ENCODE assay signal across 8 cellular contexts in the genomic region with DNA sequence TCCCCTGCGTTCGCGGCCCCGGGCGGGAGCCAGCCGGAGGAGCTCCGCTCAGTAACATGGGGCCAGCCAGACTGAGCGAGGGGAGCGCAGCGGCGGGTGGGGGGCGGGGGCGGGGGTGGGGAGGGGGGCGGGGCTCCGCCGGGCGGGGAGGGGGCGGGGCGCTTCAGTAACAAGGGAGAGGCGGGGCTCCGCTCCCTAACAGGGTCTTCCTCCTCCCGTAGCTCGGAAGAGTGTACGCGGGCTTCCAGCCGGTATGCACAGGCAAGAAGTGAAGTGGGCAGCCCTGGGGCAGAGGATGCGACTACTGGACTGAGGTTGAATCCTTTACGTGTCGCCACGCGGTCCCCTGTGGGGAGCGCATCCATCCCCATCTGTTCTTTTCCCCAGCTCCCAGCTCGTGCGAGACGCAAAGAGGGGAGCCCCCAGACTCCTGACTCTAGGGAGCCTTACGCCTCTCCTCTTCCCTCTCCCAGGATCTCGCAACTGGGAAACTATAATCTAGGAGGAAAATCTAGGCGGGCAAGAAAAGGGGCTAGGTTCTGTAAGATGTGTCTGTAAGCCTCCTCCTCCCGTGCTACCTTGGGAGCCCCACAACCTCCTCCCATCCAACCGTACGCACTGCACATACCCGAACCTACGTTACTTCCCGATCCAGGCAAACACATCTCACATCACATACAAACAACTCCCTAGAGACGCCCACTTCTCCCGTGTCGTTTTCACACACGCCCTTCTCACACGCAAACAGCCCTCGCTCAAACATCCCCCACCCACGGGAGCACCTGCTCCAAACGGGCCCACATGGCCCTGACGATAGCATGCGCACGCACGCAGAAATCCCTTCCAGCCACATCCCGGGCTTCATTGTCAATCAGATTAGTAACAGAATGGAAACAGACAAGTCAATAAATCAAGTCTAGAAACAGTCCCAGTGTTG. TPM values are rescaled to one million over a fixed set of nuclear protein-coding genes. Genes with fewer than 3 reads are reported as not detected.
A peak's percentile ranks its signal among the peaks of the same experiment; 100 is the strongest.
DNase-seq lines count a peak whose midpoint lies in the region; ATAC-seq and TF ChIP-seq lines count a peak whose summit lies in the region.

A gene with protein sequence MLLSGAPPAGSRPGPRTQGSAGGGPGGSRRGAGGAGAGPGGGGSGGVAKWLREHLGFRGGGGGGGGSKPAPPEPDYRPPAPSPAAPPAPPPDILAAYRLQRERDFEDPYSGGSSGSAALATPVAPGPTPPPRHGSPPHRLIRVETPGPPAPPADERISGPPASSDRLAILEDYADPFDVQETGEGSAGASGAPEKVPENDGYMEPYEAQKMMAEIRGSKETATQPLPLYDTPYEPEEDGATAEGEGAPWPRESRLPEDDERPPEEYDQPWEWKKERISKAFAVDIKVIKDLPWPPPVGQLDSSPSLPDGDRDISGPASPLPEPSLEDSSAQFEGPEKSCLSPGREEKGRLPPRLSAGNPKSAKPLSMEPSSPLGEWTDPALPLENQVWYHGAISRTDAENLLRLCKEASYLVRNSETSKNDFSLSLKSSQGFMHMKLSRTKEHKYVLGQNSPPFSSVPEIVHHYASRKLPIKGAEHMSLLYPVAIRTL (minus strand): TSS at position 73 of the 937 bp plus-strand sequence. CDS start 15 bp downstream, at position 58.

- POLR2A ChIA-PET in WTC11 (lab: Charles Lee), result interaction anchor here (0.5 to 2.9 kb wide), 5 partner anchors 9 to 215 kb away, joined by 4 to 23 read pairs (median 6); a partner anchor contains a TSS

- peak within 1 kb of the TSS; percentile 91 for H3K4me3 Mint-ChIP-seq in WTC11

- H3K27ac Mint-ChIP-seq in WTC11, result no peak within 1 kb of the TSS; the same call in 1 of the 2 replicates

- H3K27me3 Mint-ChIP-seq in WTC11 (ENCODE audit: low read depth), result peaks cover 34% of the 10 kb centered on the region

- H3K36me3 Mint-ChIP-seq in WTC11, result no peaks in the 10 kb centered on the region

- H3K27ac ChIP-seq in caudate nucleus (ENCODE audit: low read depth, low read length), result peak within 1 kb of the TSS; percentile 18

- CTCF ChIA-PET in WTC11 (lab: Charles Lee), result interaction anchor here (0.5 to 3.5 kb wide), 12 partner anchors 8 to 212 kb away, joined by 3 to 36 read pairs (median 6); no protein-coding TSS in a partner anchor

- H3K9me3 Mint-ChIP-seq in WTC11, result no peaks in the 10 kb centered on the region

- peak; percentile 77 for ATAC-seq in WTC11
- no peak for ATAC-seq in HG02884 (IDR thresholded peaks at IDR 0.05; ENCODE audit: unreplicated experiment)
- ATAC-seq in HG03439 (IDR thresholded peaks at IDR 0.05; ENCODE audit: unreplicated experiment), result no peak

- no peak for TF ChIP-seq CTCF in WTC11 (IDR thresholded peaks at IDR 0.05)

- DNase-seq in NCI-H1105 (lab: John Stamatoyannopoulos, UW) (peak; percentile 25), WTC11 (ENCODE audit: low spot score) (peak; percentile 69), caudate nucleus (lab: John Stamatoyannopoulos, UW) (peak in 48 of 61 donors; percentile 14 to 86 (median 50)), left kidney (ENCODE audit: low read depth, low spot score) (peak; percentile 92)
- peak; percentile 80 to 85 for DNase-seq in stimulated activated CD4-positive, alpha-beta T cell treated with anti-CD3 and anti-CD28 coated beads, Interleukin-2, amount 100 ng/mL, for 24 hours

- peaks cover 40% of the 10 kb centered on the region for H3K4me1 Mint-ChIP-seq in WTC11

- peak; percentile 40 for TF ChIP-seq POLR2A in GM15510 (IDR thresholded peaks at IDR 0.05; ENCODE audit: borderline replicate concordance, extremely low read depth, insufficient read length)

TF ChIP-seq in WTC11, 78 proteins besides CTCF, POLR2A, EP300 and RAD21 (continues in another document):
- TF ChIP-seq TEAD4 (CRISPR knock-in tag; IDR thresholded peaks at IDR 0.05) (no peak), ZNF317 (CRISPR knock-in tag; IDR thresholded peaks at IDR 0.05; ENCODE audit: borderline replicate concordance, low read depth) (no peak), JUN (CRISPR knock-in tag; IDR thresholded peaks at IDR 0.05) (no peak), OVOL2 (CRISPR knock-in tag; IDR thresholded peaks at IDR 0.05; ENCODE audit: borderline replicate concordance) (no peak), NR3C1 (CRISPR knock-in tag; conservative IDR thresholded peaks at IDR 0.05; ENCODE audit: low read depth) (no peak), FOXP1 (CRISPR knock-in tag; IDR thresholded peaks at IDR 0.05; ENCODE audit: borderline replicate concordance) (no peak), NFYB (CRISPR knock-in tag; conservative IDR thresholded peaks at IDR 0.05; ENCODE audit: low read depth) (no peak)
- TF ChIP-seq, protein P1, sequence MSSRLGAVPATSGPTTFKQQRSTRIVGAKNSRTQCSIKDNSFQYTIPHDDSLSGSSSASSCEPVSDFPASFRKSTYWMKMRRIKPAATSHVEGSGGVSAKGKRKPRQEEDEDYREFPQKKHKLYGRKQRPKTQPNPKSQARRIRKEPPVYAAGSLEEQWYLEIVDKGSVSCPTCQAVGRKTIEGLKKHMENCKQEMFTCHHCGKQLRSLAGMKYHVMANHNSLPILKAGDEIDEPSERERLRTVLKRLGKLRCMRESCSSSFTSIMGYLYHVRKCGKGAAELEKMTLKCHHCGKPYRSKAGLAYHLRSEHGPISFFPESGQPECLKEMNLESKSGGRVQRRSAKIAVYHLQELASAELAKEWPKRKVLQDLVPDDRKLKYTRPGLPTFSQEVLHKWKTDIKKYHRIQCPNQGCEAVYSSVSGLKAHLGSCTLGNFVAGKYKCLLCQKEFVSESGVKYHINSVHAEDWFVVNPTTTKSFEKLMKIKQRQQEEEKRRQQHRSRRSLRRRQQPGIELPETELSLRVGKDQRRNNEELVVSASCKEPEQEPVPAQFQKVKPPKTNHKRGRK (CRISPR knock-in tag; IDR thresholded peaks at IDR 0.05; ENCODE audit: borderline replicate concordance), result no peak
- TF ChIP-seq, protein P2, sequence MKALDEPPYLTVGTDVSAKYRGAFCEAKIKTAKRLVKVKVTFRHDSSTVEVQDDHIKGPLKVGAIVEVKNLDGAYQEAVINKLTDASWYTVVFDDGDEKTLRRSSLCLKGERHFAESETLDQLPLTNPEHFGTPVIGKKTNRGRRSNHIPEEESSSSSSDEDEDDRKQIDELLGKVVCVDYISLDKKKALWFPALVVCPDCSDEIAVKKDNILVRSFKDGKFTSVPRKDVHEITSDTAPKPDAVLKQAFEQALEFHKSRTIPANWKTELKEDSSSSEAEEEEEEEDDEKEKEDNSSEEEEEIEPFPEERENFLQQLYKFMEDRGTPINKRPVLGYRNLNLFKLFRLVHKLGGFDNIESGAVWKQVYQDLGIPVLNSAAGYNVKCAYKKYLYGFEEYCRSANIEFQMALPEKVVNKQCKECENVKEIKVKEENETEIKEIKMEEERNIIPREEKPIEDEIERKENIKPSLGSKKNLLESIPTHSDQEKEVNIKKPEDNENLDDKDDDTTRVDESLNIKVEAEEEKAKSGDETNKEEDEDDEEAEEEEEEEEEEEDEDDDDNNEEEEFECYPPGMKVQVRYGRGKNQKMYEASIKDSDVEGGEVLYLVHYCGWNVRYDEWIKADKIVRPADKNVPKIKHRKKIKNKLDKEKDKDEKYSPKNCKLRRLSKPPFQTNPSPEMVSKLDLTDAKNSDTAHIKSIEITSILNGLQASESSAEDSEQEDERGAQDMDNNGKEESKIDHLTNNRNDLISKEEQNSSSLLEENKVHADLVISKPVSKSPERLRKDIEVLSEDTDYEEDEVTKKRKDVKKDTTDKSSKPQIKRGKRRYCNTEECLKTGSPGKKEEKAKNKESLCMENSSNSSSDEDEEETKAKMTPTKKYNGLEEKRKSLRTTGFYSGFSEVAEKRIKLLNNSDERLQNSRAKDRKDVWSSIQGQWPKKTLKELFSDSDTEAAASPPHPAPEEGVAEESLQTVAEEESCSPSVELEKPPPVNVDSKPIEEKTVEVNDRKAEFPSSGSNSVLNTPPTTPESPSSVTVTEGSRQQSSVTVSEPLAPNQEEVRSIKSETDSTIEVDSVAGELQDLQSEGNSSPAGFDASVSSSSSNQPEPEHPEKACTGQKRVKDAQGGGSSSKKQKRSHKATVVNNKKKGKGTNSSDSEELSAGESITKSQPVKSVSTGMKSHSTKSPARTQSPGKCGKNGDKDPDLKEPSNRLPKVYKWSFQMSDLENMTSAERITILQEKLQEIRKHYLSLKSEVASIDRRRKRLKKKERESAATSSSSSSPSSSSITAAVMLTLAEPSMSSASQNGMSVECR (CRISPR knock-in tag; IDR thresholded peaks at IDR 0.05; ENCODE audit: borderline replicate concordance), result no peak
- TF ChIP-seq, protein P3, sequence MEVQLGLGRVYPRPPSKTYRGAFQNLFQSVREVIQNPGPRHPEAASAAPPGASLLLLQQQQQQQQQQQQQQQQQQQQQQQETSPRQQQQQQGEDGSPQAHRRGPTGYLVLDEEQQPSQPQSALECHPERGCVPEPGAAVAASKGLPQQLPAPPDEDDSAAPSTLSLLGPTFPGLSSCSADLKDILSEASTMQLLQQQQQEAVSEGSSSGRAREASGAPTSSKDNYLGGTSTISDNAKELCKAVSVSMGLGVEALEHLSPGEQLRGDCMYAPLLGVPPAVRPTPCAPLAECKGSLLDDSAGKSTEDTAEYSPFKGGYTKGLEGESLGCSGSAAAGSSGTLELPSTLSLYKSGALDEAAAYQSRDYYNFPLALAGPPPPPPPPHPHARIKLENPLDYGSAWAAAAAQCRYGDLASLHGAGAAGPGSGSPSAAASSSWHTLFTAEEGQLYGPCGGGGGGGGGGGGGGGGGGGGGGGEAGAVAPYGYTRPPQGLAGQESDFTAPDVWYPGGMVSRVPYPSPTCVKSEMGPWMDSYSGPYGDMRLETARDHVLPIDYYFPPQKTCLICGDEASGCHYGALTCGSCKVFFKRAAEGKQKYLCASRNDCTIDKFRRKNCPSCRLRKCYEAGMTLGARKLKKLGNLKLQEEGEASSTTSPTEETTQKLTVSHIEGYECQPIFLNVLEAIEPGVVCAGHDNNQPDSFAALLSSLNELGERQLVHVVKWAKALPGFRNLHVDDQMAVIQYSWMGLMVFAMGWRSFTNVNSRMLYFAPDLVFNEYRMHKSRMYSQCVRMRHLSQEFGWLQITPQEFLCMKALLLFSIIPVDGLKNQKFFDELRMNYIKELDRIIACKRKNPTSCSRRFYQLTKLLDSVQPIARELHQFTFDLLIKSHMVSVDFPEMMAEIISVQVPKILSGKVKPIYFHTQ (CRISPR knock-in tag; IDR thresholded peaks at IDR 0.05), result no peak
- TF ChIP-seq, protein P4, sequence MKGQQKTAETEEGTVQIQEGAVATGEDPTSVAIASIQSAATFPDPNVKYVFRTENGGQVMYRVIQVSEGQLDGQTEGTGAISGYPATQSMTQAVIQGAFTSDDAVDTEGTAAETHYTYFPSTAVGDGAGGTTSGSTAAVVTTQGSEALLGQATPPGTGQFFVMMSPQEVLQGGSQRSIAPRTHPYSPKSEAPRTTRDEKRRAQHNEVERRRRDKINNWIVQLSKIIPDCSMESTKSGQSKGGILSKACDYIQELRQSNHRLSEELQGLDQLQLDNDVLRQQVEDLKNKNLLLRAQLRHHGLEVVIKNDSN (CRISPR knock-in tag; IDR thresholded peaks at IDR 0.05), result no peak

RNA-seq across cellular contexts. Expression of the gene that starts here (rescaled TPM):
- total RNA-seq in WTC11 (2021), result 30.6 to 33.1 TPM (median 31.0 TPM) in 3 replicates

Comparison
In these comparisons a context has a peak if more than half of its experiments do, and no peak if none do; other contexts are left out.
1. DNase-seq: peak in every context shown above with its lines; median percentile 92 in left kidney; 82 in stimulated activated CD4-positive, alpha-beta T cell treated with anti-CD3 and anti-CD28 coated beads, Interleukin-2, amount 100 ng/mL, for 24 hours; 69 in WTC11; 50 in caudate nucleus; 25 in NCI-H1105.